In genomic region chr3:11274743-11275142, GRCh38 we compare ENCODE assay signal across 22 cellular contexts. TPM values are rescaled to one million over a fixed set of nuclear protein-coding genes. Genes with fewer than 3 reads are reported as not detected.
A peak's percentile ranks its signal among the peaks of the same experiment; 100 is the strongest.
DNase-seq lines count a peak whose midpoint lies in the region; ATAC-seq and TF ChIP-seq lines count a peak whose summit lies in the region.
"Had no signal": no experiment of that assay in that cellular context is flagged by ENCODE, and none has a peak within 500 bp of the region (broad histone marks: within the 10 kb centered on the region; RNA-seq: fewer than 3 reads in every experiment).

No MANE protein-coding gene starts in this region.

- POLR2A ChIA-PET in activated CD8-positive, alpha-beta T cell treated with anti-CD3 and anti-CD28 coated beads for 36 hours (lab: Charles Lee): interaction anchor here (2.0 kb wide), 1 partner anchor 13 kb away, joined by 8 read pairs; no protein-coding TSS in a partner anchor
- POLR2A ChIA-PET in activated CD8-positive, alpha-beta T cell treated with anti-CD3 and anti-CD28 coated beads, Interleukin-2, amount 10 ng/mL, durations not matched to agents 7 days and 5 days (lab: Charles Lee): interaction anchor here (0.6 to 3.4 kb wide), 2 partner anchors 13 to 17 kb away, joined by 3 to 33 read pairs; no protein-coding TSS in a partner anchor
- POLR2A ChIA-PET in IMR-90 (lab: Charles Lee; ENCODE audit: unreplicated experiment): no interaction called here

- no peak overlapping the region for H4K91ac ChIP-seq in IMR-90 (ENCODE audit: insufficient read depth, low read depth, low read length)

- H3K36me3 ChIP-seq in IMR-90 (ENCODE audit: control insufficient read depth, insufficient read depth, low read length): 0 out of 2 replicates have a peak, but pooled peaks cover 3% of the 10 kb centered on the region
- peaks cover 0 to 25% (median 0%) of the 10 kb centered on the region in 6 donors for H3K36me3 ChIP-seq in spleen
- H3K36me3 ChIP-seq: BE2C, cardiac muscle cell, HAP-1 had no signal

- TF ChIP-seq RAD21 in IMR-90 (IDR thresholded peaks at IDR 0.05; ENCODE audit: low read length): no peak

- DNase-seq in activated CD8-positive, alpha-beta T cell treated with anti-CD3 and anti-CD28 coated beads for 36 hours: no peak
- DNase-seq in activated CD8-positive, alpha-beta T cell treated with anti-CD3 and anti-CD28 coated beads, Interleukin-2, amount 10 ng/mL, durations not matched to agents 7 days and 5 days: no peak
- DNase-seq in IMR-90 (no peak), fibroblast of mammary gland (ENCODE audit: low read depth) (peak; percentile 4), spleen (no peak), HCEC 1CT (no peak)
- no peak for DNase-seq in central memory CD4-positive, alpha-beta T cell
- DNase-seq: activated CD4-positive, alpha-beta memory T cell treated with anti-CD3 and anti-CD28 coated beads for 36 hours; activated naive CD4-positive, alpha-beta T cell; BE2C; dermis blood vessel endothelial cell; EL; mucosa of descending colon; NCI-H1105; NCI-H2029 treated with DMSO at 0.1 percent for 48 hours; NCI-H2227 treated with DMSO at 0.1 percent for 48 hours; NCI-H69; psoas muscle; T1000 had no signal

- in situ Hi-C loops in IMR-90 (cut with MboI; ENCODE audit: low sequenced_read_pairs): no loop called here

- H3K4me1 ChIP-seq in IMR-90 (ENCODE audit: control insufficient read depth, insufficient read depth, low read length) (peaks cover 11% of the 10 kb centered on the region), spleen (peaks cover 12 to 63% (median 42%) of the 10 kb centered on the region in 6 donors)
- H3K4me1 ChIP-seq: BE2C had no signal

- no CpG with 5 or more reads among the region's 3 CpGs for WGBS in IMR-90 (ENCODE audit: extremely low coverage in 2 of 2, insufficient read length in 1 of 2), 2 experiments
- WGBS in spleen, 5 donors: 66 to 84% (median 72%) methylated on average over 3 of the region's 3 CpGs

- H3K4ac ChIP-seq in IMR-90 (ENCODE audit: low read depth, low read length): no peak overlapping the region

- H3K18ac ChIP-seq in IMR-90 (ENCODE audit: low read depth, low read length): no peak overlapping the region

- H3K27me3 Mint-ChIP-seq in activated CD8-positive, alpha-beta T cell treated with anti-CD3 and anti-CD28 coated beads for 36 hours: no peaks in the 10 kb centered on the region
- H3K27me3 Mint-ChIP-seq in activated CD8-positive, alpha-beta T cell treated with anti-CD3 and anti-CD28 coated beads, Interleukin-2, amount 10 ng/mL, durations not matched to agents 7 days and 5 days (ENCODE audit: low read depth): no peaks in the 10 kb centered on the region
- H3K27me3 Mint-ChIP-seq: activated CD4-positive, alpha-beta memory T cell treated with anti-CD3 and anti-CD28 coated beads for 36 hours had no signal

- H3K9me3 Mint-ChIP-seq in activated CD8-positive, alpha-beta T cell treated with anti-CD3 and anti-CD28 coated beads for 36 hours: peaks cover 12% of the 10 kb centered on the region
- no peaks in the 10 kb centered on the region for H3K9me3 Mint-ChIP-seq in activated CD8-positive, alpha-beta T cell treated with anti-CD3 and anti-CD28 coated beads, Interleukin-2, amount 10 ng/mL, durations not matched to agents 7 days and 5 days (ENCODE audit: insufficient read depth)

- H3K4me1 Mint-ChIP-seq in activated CD8-positive, alpha-beta T cell treated with anti-CD3 and anti-CD28 coated beads for 36 hours (ENCODE audit: low read depth): peaks cover 63% of the 10 kb centered on the region
- H3K4me1 Mint-ChIP-seq in activated CD8-positive, alpha-beta T cell treated with anti-CD3 and anti-CD28 coated beads, Interleukin-2, amount 10 ng/mL, durations not matched to agents 7 days and 5 days (ENCODE audit: low read depth): peaks cover 47% of the 10 kb centered on the region

- 0 out of 4 replicates have a peak overlapping the region, but pooled peaks of 1 of the 2 experiments have one; percentile 26 for H4K8ac ChIP-seq in IMR-90 (ENCODE audit: low read depth in 2 of 2, low read length in 2 of 2)

- no peak overlapping the region for H2AFZ ChIP-seq in IMR-90 (replicated peaks; ENCODE audit: low read length, poor library complexity)

- no peak overlapping the region for H3K27ac ChIP-seq in IMR-90 (ENCODE audit: insufficient read depth, low read length)
- H3K27ac ChIP-seq in spleen: peak overlapping the region in 7 of 8 donors; percentile 90 to 94 (median 93)
- H3K27ac ChIP-seq: cardiac muscle cell, psoas muscle had no signal

- peak overlapping the region; percentile 22; the same call in 1 of the 2 replicates for H2AK5ac ChIP-seq in IMR-90 (ENCODE audit: low read depth, low read length)

- H3K56ac ChIP-seq in IMR-90 (ENCODE audit: extremely low read depth, insufficient read depth, low read length): no peak overlapping the region

- peaks cover 50% of the 10 kb centered on the region for H3K36me3 Mint-ChIP-seq in activated CD8-positive, alpha-beta T cell treated with anti-CD3 and anti-CD28 coated beads for 36 hours (ENCODE audit: low read depth)
- peaks cover 41% of the 10 kb centered on the region for H3K36me3 Mint-ChIP-seq in activated CD8-positive, alpha-beta T cell treated with anti-CD3 and anti-CD28 coated beads, Interleukin-2, amount 10 ng/mL, durations not matched to agents 7 days and 5 days (ENCODE audit: low read depth)

- TF ChIP-seq POLR2A in IMR-90 (IDR thresholded peaks at IDR 0.05; ENCODE audit: low read depth, low read length) (no peak), spleen (IDR thresholded peaks at IDR 0.05) (no peak)

- H3K27ac Mint-ChIP-seq in activated CD8-positive, alpha-beta T cell treated with anti-CD3 and anti-CD28 coated beads for 36 hours: peak overlapping the region; percentile 3
- no peak overlapping the region for H3K27ac Mint-ChIP-seq in activated CD8-positive, alpha-beta T cell treated with anti-CD3 and anti-CD28 coated beads, Interleukin-2, amount 10 ng/mL, durations not matched to agents 7 days and 5 days

- no peak overlapping the region for H2BK5ac ChIP-seq in IMR-90 (ENCODE audit: low read depth, low read length, poor library complexity, severe bottlenecking)

- H4K5ac ChIP-seq in IMR-90 (ENCODE audit: low read depth, low read length): no peak overlapping the region

- H3K4me3 Mint-ChIP-seq in activated CD8-positive, alpha-beta T cell treated with anti-CD3 and anti-CD28 coated beads for 36 hours: no peak overlapping the region
- no peak overlapping the region for H3K4me3 Mint-ChIP-seq in activated CD8-positive, alpha-beta T cell treated with anti-CD3 and anti-CD28 coated beads, Interleukin-2, amount 10 ng/mL, durations not matched to agents 7 days and 5 days

- BruUV-seq in IMR-90 (replicated peaks; lab: Mats Ljungman, UMichigan): no TSS peak

- H3K4me2 ChIP-seq in IMR-90 (ENCODE audit: low read depth, low read length): no peak overlapping the region

- H3K9me3 ChIP-seq in IMR-90 (ENCODE audit: control insufficient read depth, insufficient read depth, low read length): no peaks in the 10 kb centered on the region
- peaks cover 0 to 11% (median 9%) of the 10 kb centered on the region in 8 donors for H3K9me3 ChIP-seq in spleen
- H3K9me3 ChIP-seq: BE2C, HAP-1, psoas muscle had no signal

- H3K4me3 ChIP-seq in IMR-90 (ENCODE audit: insufficient read depth, low read depth, low read length) (no peak overlapping the region), fibroblast of mammary gland (ENCODE audit: control insufficient read depth, low read depth, low read length) (no peak overlapping the region), spleen (peak overlapping the region in 1 of 8 donors; percentile 76)
- H3K4me3 ChIP-seq: cardiac muscle cell, HAP-1, mucosa of descending colon, psoas muscle had no signal

- no peak for TF ChIP-seq CTCF in activated CD8-positive, alpha-beta T cell treated with anti-CD3 and anti-CD28 coated beads for 36 hours (IDR thresholded peaks at IDR 0.05)
- no peak for TF ChIP-seq CTCF in IMR-90 (conservative IDR thresholded peaks at IDR 0.05; ENCODE audit: low read depth, low read length)
- TF ChIP-seq CTCF in fibroblast of mammary gland (conservative IDR thresholded peaks at IDR 0.05; ENCODE audit: control insufficient read depth, insufficient read depth, low read depth, low read length): no peak
- TF ChIP-seq CTCF in spleen (IDR thresholded peaks at IDR 0.05 in 8 of 11, conservative IDR thresholded peaks at IDR 0.05 in 3 of 11): no peak

- no peak overlapping the region for H3K14ac ChIP-seq in IMR-90 (replicated peaks; ENCODE audit: low read depth, low read length)

- H3K9me1 ChIP-seq in IMR-90 (ENCODE audit: insufficient read depth, low read length): peaks cover 14% of the 10 kb centered on the region

- H3K27me3 ChIP-seq in IMR-90 (ENCODE audit: control insufficient read depth, insufficient read depth, low read length) (no peaks in the 10 kb centered on the region), spleen (replicated peaks in 1 of 7) (no peaks in the 10 kb centered on the region)
- H3K27me3 ChIP-seq: BE2C, cardiac muscle cell had no signal

- H4K20me1 ChIP-seq in IMR-90 (ENCODE audit: insufficient read depth, low read length): no peaks in the 10 kb centered on the region

- peaks cover 35 to 66% of the 10 kb centered on the region in 2 experiments for H3K79me1 ChIP-seq in IMR-90 (ENCODE audit: low read depth in 1 of 2, low read length in 2 of 2)

- ATAC-seq in activated CD8-positive, alpha-beta T cell treated with anti-CD3 and anti-CD28 coated beads for 36 hours: no peak
- no peak for ATAC-seq in activated CD8-positive, alpha-beta T cell treated with anti-CD3 and anti-CD28 coated beads, Interleukin-2, amount 10 ng/mL, durations not matched to agents 7 days and 5 days
- no peak for ATAC-seq in IMR-90 (ENCODE audit: low read depth)
- no peak for ATAC-seq in HG02571 (IDR thresholded peaks at IDR 0.05; ENCODE audit: unreplicated experiment)
- ATAC-seq: mucosa of descending colon, psoas muscle had no signal

- H2BK20ac ChIP-seq in IMR-90 (ENCODE audit: low read depth, low read length): no peak overlapping the region

- no peak overlapping the region for H3K23ac ChIP-seq in IMR-90 (ENCODE audit: low read depth, low read length)

- intact Hi-C loops in activated CD8-positive, alpha-beta T cell treated with anti-CD3 and anti-CD28 coated beads for 36 hours (cut with micrococcal nuclease): no loop called here
- intact Hi-C loops in IMR-90 (cut with micrococcal nuclease): no loop called here
- intact Hi-C loops in spleen (cut with DNase I; ENCODE audit: low total_unique reads): no loop called here

- H2BK15ac ChIP-seq in IMR-90 (ENCODE audit: low read depth, low read length): no peak overlapping the region

- H2AK9ac ChIP-seq in IMR-90 (replicated peaks; ENCODE audit: low read depth, low read length, poor library complexity): peak overlapping the region; percentile 31

- H2BK120ac ChIP-seq in IMR-90 (ENCODE audit: low read depth, low read length): no peak overlapping the region

- CTCF ChIA-PET in activated CD8-positive, alpha-beta T cell treated with anti-CD3 and anti-CD28 coated beads for 36 hours (lab: Charles Lee): interaction anchor here (0.7 to 3.1 kb wide), 4 partner anchors 11 to 1082 kb away, joined by 3 to 13 read pairs (median 4); no protein-coding TSS in a partner anchor
- CTCF ChIA-PET in activated CD8-positive, alpha-beta T cell treated with anti-CD3 and anti-CD28 coated beads, Interleukin-2, amount 10 ng/mL, durations not matched to agents 7 days and 5 days (lab: Charles Lee): interaction anchor here (2.6 kb wide), 1 partner anchor 12 kb away, joined by 9 read pairs; no protein-coding TSS in a partner anchor
- CTCF ChIA-PET in IMR-90 (lab: Yijun Ruan, JAX): no interaction called here

- dilution Hi-C loops in IMR-90 (cut with HindIII; ENCODE audit: low sequenced_read_pairs, unreplicated experiment): no loop called here

- H3K9ac ChIP-seq in IMR-90 (ENCODE audit: low read depth, low read length): no peak overlapping the region

RNA-seq across cellular contexts. Expression of gene ATG7, which starts 2.5 kb away (rescaled TPM):
- 10 to 100 TPM; 31.0 to 33.1 TPM for total RNA-seq in activated CD8-positive, alpha-beta T cell treated with anti-CD3 and anti-CD28 coated beads for 36 hours
- 10 to 100 TPM; 36.8 to 40.0 TPM for total RNA-seq in activated CD8-positive, alpha-beta T cell treated with anti-CD3 and anti-CD28 coated beads, Interleukin-2, amount 10 ng/mL, durations not matched to agents 7 days and 5 days
- 51.4 and 65.3 TPM in 2 replicates for total RNA-seq in IMR-90 (2012; rRNA removed)
- 15.6 and 17.0 TPM in 2 replicates for polyA plus RNA-seq in IMR-90 (2012; rRNA removed)
- 9.5 and 17.9 TPM in 2 replicates for polyA plus RNA-seq in IMR-90 (2012; cell fraction: cytosol; rRNA removed)
- 21.1 and 54.1 TPM in 2 replicates for polyA plus RNA-seq in IMR-90 (2012; cell fraction: nucleus; rRNA removed; ENCODE audit: low replicate concordance)
- 100 to 1,000 TPM in 3 of 7 donors, 10 to 100 TPM in 4; 73.8 to 114 (median 81.8) TPM for total RNA-seq in spleen
- polyA plus RNA-seq in spleen: 10 to 100 TPM in 1 of 3 donors, 1 to 10 TPM in 2; 7.5 to 13.4 (median 8.6) TPM
